Comparison of ENCODE assay signal across 13 cellular contexts in the genomic region with DNA sequence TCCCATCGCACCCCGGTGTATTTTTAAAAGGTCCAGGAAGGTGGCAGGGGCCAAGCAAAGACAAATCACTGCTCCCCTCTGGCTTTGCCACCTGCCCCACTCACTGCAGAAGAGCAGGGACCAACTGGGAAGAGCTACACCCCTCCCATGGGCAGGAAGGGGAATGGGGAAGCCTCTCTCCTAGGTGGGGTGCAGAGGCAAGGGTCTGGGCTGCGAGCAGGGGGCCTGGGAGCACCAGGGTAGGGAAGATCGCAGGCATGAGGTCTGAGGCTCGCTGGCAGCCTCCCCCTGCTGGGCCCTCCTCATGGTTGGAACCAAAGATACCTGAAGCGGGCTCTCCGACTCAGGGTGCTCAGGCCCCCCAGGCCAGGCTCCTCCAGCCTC. TPM values are rescaled to one million over a fixed set of nuclear protein-coding genes. Genes with fewer than 3 reads are reported as not detected.
A peak's percentile ranks its signal among the peaks of the same experiment; 100 is the strongest.
DNase-seq lines count a peak whose midpoint lies in the region; ATAC-seq, FAIRE-seq and TF ChIP-seq lines count a peak whose summit lies in the region.
"Had no signal": no experiment of that assay in that cellular context is flagged by ENCODE, and none has a peak within 500 bp of the region (broad histone marks: within the 10 kb centered on the region; RNA-seq: fewer than 3 reads in every experiment).

No MANE protein-coding gene starts in this region.

- H3K36me3 Mint-ChIP-seq in CD4-positive, CD25-positive, alpha-beta regulatory T cell = no peaks in the 10 kb centered on the region
- no peaks in the 10 kb centered on the region for H3K36me3 Mint-ChIP-seq in neural crest cell (ENCODE audit: low read depth)

- no peak overlapping the region for H3K4me3 ChIP-seq in CD4-positive, CD25-positive, alpha-beta regulatory T cell (ENCODE audit: low read depth, low read length)
- H3K4me3 ChIP-seq in endothelial cell of umbilical vein (replicated peaks in 1 of 3; ENCODE audit: insufficient read depth in 1 of 3, low read depth in 1 of 3, low read length in 3 of 3) = no peak overlapping the region
- H3K4me3 ChIP-seq: smooth muscle cell had no signal

- intact Hi-C loops in endothelial cell of umbilical vein (cut with micrococcal nuclease) = no loop called here

- H3K4me1 ChIP-seq in CD4-positive, CD25-positive, alpha-beta regulatory T cell (ENCODE audit: control insufficient read depth, insufficient read depth, low read length, poor library complexity, severe bottlenecking) = peaks cover 21% of the 10 kb centered on the region
- peaks cover 36% of the 10 kb centered on the region for H3K4me1 ChIP-seq in endothelial cell of umbilical vein (ENCODE audit: control insufficient read depth, extremely low read depth, insufficient read depth, low read length)

- no peak overlapping the region for H3K9ac ChIP-seq in endothelial cell of umbilical vein (replicated peaks; ENCODE audit: extremely low read depth, insufficient read depth, low read length)

- no peaks in the 10 kb centered on the region for H4K20me1 ChIP-seq in endothelial cell of umbilical vein (replicated peaks; ENCODE audit: control insufficient read depth, extremely low read depth, insufficient read depth, low read length)

- DNase-seq in CD4-positive, CD25-positive, alpha-beta regulatory T cell = no peak
- DNase-seq in RWPE1 (ENCODE audit: low spot score) = no peak
- no peak for DNase-seq in endothelial cell of umbilical vein (ENCODE audit: low read depth, low spot score)
- no peak for DNase-seq in neural crest cell (ENCODE audit: low read depth, low spot score)
- no peak for DNase-seq in activated effector memory CD4-positive, alpha-beta T cell treated with anti-CD3 and anti-CD28 coated beads, Interleukin-2, amount 50 U/mL, for 16 hours
- DNase-seq in cerebellar nuclear complex (lab: John Stamatoyannopoulos, UW) = no peak
- no peak for DNase-seq in T-helper 1 cell
- DNase-seq: activated CD4-positive, alpha-beta T cell treated with anti-CD3 and anti-CD28 coated beads, Interleukin-2, amount 50 U/mL, for 1 hour; GDM1; NCI-H1436 treated with DMSO at 0.1 percent for 48 hours; NK-92 treated with Interleukin-12 subunit alpha and Interleukin-12 subunit beta, amount 100 ng/mL, for 24 hours had no signal

- peaks cover 86% of the 10 kb centered on the region for H3K79me2 ChIP-seq in endothelial cell of umbilical vein (ENCODE audit: control insufficient read depth, insufficient read depth, low read length)

- no peaks in the 10 kb centered on the region for H3K27me3 Mint-ChIP-seq in CD4-positive, CD25-positive, alpha-beta regulatory T cell
- H3K27me3 Mint-ChIP-seq in neural crest cell (ENCODE audit: low read depth) = no peaks in the 10 kb centered on the region

- peaks cover 9% of the 10 kb centered on the region for H3K36me3 ChIP-seq in CD4-positive, CD25-positive, alpha-beta regulatory T cell (ENCODE audit: control insufficient read depth, insufficient read depth, low read length)
- H3K36me3 ChIP-seq in endothelial cell of umbilical vein (ENCODE audit: control insufficient read depth in 2 of 2, extremely low read depth in 1 of 2, insufficient read depth in 2 of 2, low read length in 2 of 2) = peaks cover 0 to 16% of the 10 kb centered on the region in 2 experiments

- no TSS peak for BruUV-seq in endothelial cell of umbilical vein (replicated peaks; lab: Mats Ljungman, UMichigan)

- H3K27ac ChIP-seq in CD4-positive, CD25-positive, alpha-beta regulatory T cell (ENCODE audit: insufficient read depth, low read length, poor library complexity, severe bottlenecking) = peak overlapping the region; percentile 33
- H3K27ac ChIP-seq in RWPE1 (peak overlapping the region; percentile 59), endothelial cell of umbilical vein (ENCODE audit: insufficient read depth, low read depth, low read length) (peak overlapping the region; percentile 26)

- TF ChIP-seq CTCF in RWPE1 (conservative IDR thresholded peaks at IDR 0.05; ENCODE audit: low read depth) (no peak), endothelial cell of umbilical vein (IDR thresholded peaks at IDR 0.05; ENCODE audit: extremely low read depth in 1 of 2, insufficient read depth in 1 of 2, low read depth in 1 of 2, low read length in 2 of 2) (no peak), neural crest cell (conservative IDR thresholded peaks at IDR 0.05) (no peak)

- dilution Hi-C loops in endothelial cell of umbilical vein (cut with MboI; ENCODE audit: extremely low pct_ligation_motif_present, low sequenced_read_pairs) = no loop called here

- no peak for TF ChIP-seq POLR2A in endothelial cell of umbilical vein (IDR thresholded peaks at IDR 0.05; ENCODE audit: low read depth, low read length)

- H2AFZ ChIP-seq in endothelial cell of umbilical vein (ENCODE audit: low read depth, low read length) = no peak overlapping the region

- H3K9me1 ChIP-seq in endothelial cell of umbilical vein (replicated peaks; ENCODE audit: control insufficient read depth, extremely low read depth, insufficient read depth, low read length) = no peaks in the 10 kb centered on the region

- H3K4me2 ChIP-seq in endothelial cell of umbilical vein (ENCODE audit: insufficient read depth, low read length) = no peak overlapping the region
- H3K4me2 ChIP-seq: smooth muscle cell had no signal

- POLR2A ChIA-PET in RWPE1 (lab: Yijun Ruan, JAX; ENCODE audit: low non-redundant PET) = no interaction called here
- POLR2A ChIA-PET in endothelial cell of umbilical vein (lab: Charles Lee) = interaction anchor here (0.6 kb wide), 1 partner anchor 194 kb away, joined by 3 read pairs; no protein-coding TSS in a partner anchor

- no peaks in the 10 kb centered on the region for H3K9me3 ChIP-seq in CD4-positive, CD25-positive, alpha-beta regulatory T cell (ENCODE audit: control insufficient read depth in 2 of 2, low read length in 2 of 2)
- H3K9me3 ChIP-seq in endothelial cell of umbilical vein (replicated peaks; ENCODE audit: control insufficient read depth, insufficient read depth, low read length) = no peaks in the 10 kb centered on the region

- peak overlapping the region; percentile 26 to 73 (median 62) for H3K27ac Mint-ChIP-seq in CD4-positive, CD25-positive, alpha-beta regulatory T cell
- peak overlapping the region; percentile 83 for H3K27ac Mint-ChIP-seq in neural crest cell (ENCODE audit: unreplicated experiment)

- ATAC-seq in CD4-positive, CD25-positive, alpha-beta regulatory T cell (ENCODE audit: low read depth in 2 of 2) = no peak
- ATAC-seq in GM19452 (IDR thresholded peaks at IDR 0.05; ENCODE audit: unreplicated experiment) = no peak

- no peak overlapping the region for H3K4me3 Mint-ChIP-seq in CD4-positive, CD25-positive, alpha-beta regulatory T cell
- peak overlapping the region; percentile 12 for H3K4me3 Mint-ChIP-seq in neural crest cell

- CTCF ChIA-PET in RWPE1 (lab: Yijun Ruan, JAX) = interaction anchor here (0.6 kb wide), 1 partner anchor 52 kb away, joined by 4 read pairs; no protein-coding TSS in a partner anchor
- CTCF ChIA-PET in endothelial cell of umbilical vein (lab: Charles Lee) = interaction anchor here (0.8 to 5.4 kb wide), 7 partner anchors 9 to 174 kb away, joined by 3 to 29 read pairs (median 5); no protein-coding TSS in a partner anchor

- no peak for FAIRE-seq in endothelial cell of umbilical vein (lab: Jason Lieb, UNC)

- peaks cover 0 to 3% (median 0%) of the 10 kb centered on the region in 7 donors for H3K9me3 Mint-ChIP-seq in CD4-positive, CD25-positive, alpha-beta regulatory T cell
- H3K9me3 Mint-ChIP-seq in neural crest cell = no peaks in the 10 kb centered on the region

- peaks cover 0 to 50% (median 15%) of the 10 kb centered on the region in 4 donors for H3K4me1 Mint-ChIP-seq in CD4-positive, CD25-positive, alpha-beta regulatory T cell
- H3K4me1 Mint-ChIP-seq in neural crest cell = peaks cover 16% of the 10 kb centered on the region

- H3K27me3 ChIP-seq in CD4-positive, CD25-positive, alpha-beta regulatory T cell (ENCODE audit: control insufficient read depth, insufficient read depth, low read length) = no peaks in the 10 kb centered on the region
- no peaks in the 10 kb centered on the region for H3K27me3 ChIP-seq in endothelial cell of umbilical vein (ENCODE audit: control insufficient read depth in 2 of 2, insufficient read depth in 2 of 2, low read length in 2 of 2)

TF ChIP-seq in endothelial cell of umbilical vein, 7 proteins besides CTCF, POLR2A, EP300 and RAD21:
- TF ChIP-seq EZH2 (IDR thresholded peaks at IDR 0.05; ENCODE audit: borderline replicate concordance, low read depth, low read length, severe bottlenecking) (no peak), MAX (IDR thresholded peaks at IDR 0.05; ENCODE audit: insufficient read depth, insufficient read length) (no peak), GATA2 (IDR thresholded peaks at IDR 0.05; ENCODE audit: insufficient read depth, insufficient read length, low read depth, low read length) (no peak), JUN (IDR thresholded peaks at IDR 0.05; ENCODE audit: borderline replicate concordance, insufficient read depth, insufficient read length, low read depth) (no peak), FOS (IDR thresholded peaks at IDR 0.05; ENCODE audit: borderline replicate concordance, insufficient read depth, low read length) (no peak), MYC (IDR thresholded peaks at IDR 0.05; ENCODE audit: low read depth, low read length) (no peak), POLR2AphosphoS5 (IDR thresholded peaks at IDR 0.05; ENCODE audit: insufficient read depth, low read depth, low read length) (no peak)
TF ChIP-seq in endothelial cell of umbilical vein: peak in this region for 0.

RNA-seq across cellular contexts. Expression of gene PISD, which starts 36.8 kb away (rescaled TPM):
- 41.5 TPM for total RNA-seq in CD4-positive, CD25-positive, alpha-beta regulatory T cell
- 10 to 100 TPM; 12.7 to 19.4 (median 15.4) TPM for polyA plus RNA-seq in CD4-positive, CD25-positive, alpha-beta regulatory T cell
- 53.2 and 58.0 TPM in 2 replicates for total RNA-seq in endothelial cell of umbilical vein
- polyA plus RNA-seq in endothelial cell of umbilical vein = 48.5 and 53.4 TPM in 2 replicates
- 39.8 and 39.9 TPM in 2 replicates for polyA plus RNA-seq in endothelial cell of umbilical vein (2011; cell fraction: cytosol; rRNA removed)
- 116 and 131 TPM in 2 replicates for polyA plus RNA-seq in endothelial cell of umbilical vein (2011; cell fraction: nucleus; rRNA removed)
- polyA plus RNA-seq in endothelial cell of umbilical vein (2012) = 36.2 and 37.9 TPM in 2 replicates
- polyA minus RNA-seq in endothelial cell of umbilical vein = 37.0 and 44.8 TPM in 2 replicates
- 8.7 TPM for polyA minus RNA-seq in endothelial cell of umbilical vein (2011; cell fraction: cytosol; rRNA and poly(A)+ RNA removed)
- 33.4 and 38.7 TPM in 2 replicates for polyA minus RNA-seq in endothelial cell of umbilical vein (2011; cell fraction: nucleus; rRNA and poly(A)+ RNA removed)
- 29.0 and 29.2 TPM in 2 replicates for total RNA-seq in neural crest cell
